In genomic region chr22:20656902-20657836, GRCh38 we compare ENCODE assay signal across 13 cellular contexts.
DNase-seq lines count a peak whose midpoint lies in the region; ATAC-seq and TF ChIP-seq lines count a peak whose summit lies in the region.
"Had no signal": no experiment of that assay in that cellular context is flagged by ENCODE, and none has a peak within 500 bp of the region (broad histone marks: within the 10 kb centered on the region; RNA-seq: fewer than 3 reads in every experiment).

No MANE protein-coding gene starts in this region.

- no peaks in the 10 kb centered on the region for H3K36me3 ChIP-seq in IMR-90 (ENCODE audit: control insufficient read depth, insufficient read depth, low read length)
- H3K36me3 ChIP-seq in CD8-positive, alpha-beta memory T cell (ENCODE audit: insufficient read depth, low read length), result no peaks in the 10 kb centered on the region

- peaks cover 2 to 5% of the 10 kb centered on the region in 2 donors for H3K27me3 Mint-ChIP-seq in CD8-positive, alpha-beta memory T cell

- TF ChIP-seq CTCF in IMR-90 (conservative IDR thresholded peaks at IDR 0.05; ENCODE audit: low read depth, low read length), result no peak

- no peak overlapping the region for H2BK15ac ChIP-seq in IMR-90 (ENCODE audit: low read depth, low read length)

- H3K14ac ChIP-seq in IMR-90 (replicated peaks; ENCODE audit: low read depth, low read length), result no peak overlapping the region

- intact Hi-C loops in IMR-90 (cut with micrococcal nuclease), result no loop called here

- dilution Hi-C loops in IMR-90 (cut with HindIII; ENCODE audit: low sequenced_read_pairs, unreplicated experiment), result no loop called here

- ATAC-seq in IMR-90 (ENCODE audit: low read depth) (no peak), GM18867 (IDR thresholded peaks at IDR 0.05; ENCODE audit: unreplicated experiment) (no peak)
- ATAC-seq: naive thymus-derived CD8-positive, alpha-beta T cell; T-helper 17 cell had no signal

- H4K5ac ChIP-seq in IMR-90 (ENCODE audit: low read depth, low read length), result no peak overlapping the region

- no peak overlapping the region for H3K4me3 ChIP-seq in IMR-90 (ENCODE audit: insufficient read depth, low read depth, low read length)
- no peak overlapping the region for H3K4me3 ChIP-seq in CD8-positive, alpha-beta memory T cell (ENCODE audit: low read length)

- no peaks in the 10 kb centered on the region for H3K9me3 ChIP-seq in IMR-90 (ENCODE audit: control insufficient read depth, insufficient read depth, low read length)
- no peaks in the 10 kb centered on the region for H3K9me3 ChIP-seq in CD8-positive, alpha-beta memory T cell (ENCODE audit: low read length)

- H3K4me2 ChIP-seq in IMR-90 (ENCODE audit: low read depth, low read length), result no peak overlapping the region

- CTCF ChIA-PET in IMR-90 (lab: Yijun Ruan, JAX), result no interaction called here
- CTCF ChIA-PET in CD8-positive, alpha-beta memory T cell (lab: Charles Lee), result no interaction called here

- peaks cover 28% of the 10 kb centered on the region for H3K27me3 ChIP-seq in IMR-90 (ENCODE audit: control insufficient read depth, insufficient read depth, low read length)
- H3K27me3 ChIP-seq in CD8-positive, alpha-beta memory T cell (ENCODE audit: insufficient read depth, low read length, poor library complexity, severe bottlenecking), result no peaks in the 10 kb centered on the region

- no peaks in the 10 kb centered on the region for H3K79me1 ChIP-seq in IMR-90 (ENCODE audit: low read depth in 1 of 2, low read length in 2 of 2)

- no peak overlapping the region for H2AK9ac ChIP-seq in IMR-90 (replicated peaks; ENCODE audit: low read depth, low read length, poor library complexity)

- no peak for TF ChIP-seq RAD21 in IMR-90 (IDR thresholded peaks at IDR 0.05; ENCODE audit: low read length)

- H3K36me3 Mint-ChIP-seq in CD8-positive, alpha-beta memory T cell, result no peaks in the 10 kb centered on the region
- H3K36me3 Mint-ChIP-seq: activated naive CD8-positive, alpha-beta T cell treated with anti-CD3 and anti-CD28 coated beads for 36 hours; naive thymus-derived CD8-positive, alpha-beta T cell had no signal

- no peak overlapping the region for H3K27ac Mint-ChIP-seq in CD8-positive, alpha-beta memory T cell
- H3K27ac Mint-ChIP-seq: activated naive CD8-positive, alpha-beta T cell treated with anti-CD3 and anti-CD28 coated beads for 36 hours; T-helper 17 cell had no signal

- H3K18ac ChIP-seq in IMR-90 (ENCODE audit: low read depth, low read length), result no peak overlapping the region

- 76 to 100% methylated on average over 2 to 9 of the region's 17 CpGs for WGBS in IMR-90 (ENCODE audit: extremely low coverage in 2 of 2, insufficient read length in 1 of 2), 2 experiments

- no peak overlapping the region for H3K27ac ChIP-seq in IMR-90 (ENCODE audit: insufficient read depth, low read length)
- H3K27ac ChIP-seq in CD8-positive, alpha-beta memory T cell (ENCODE audit: low read depth, low read length), result no peak overlapping the region
- no peak overlapping the region for H3K27ac ChIP-seq in caudate nucleus (ENCODE audit: low read depth, low read length)

- no peaks in the 10 kb centered on the region for H4K20me1 ChIP-seq in IMR-90 (ENCODE audit: insufficient read depth, low read length)

- no peak overlapping the region for H3K56ac ChIP-seq in IMR-90 (ENCODE audit: extremely low read depth, insufficient read depth, low read length)

- no peak overlapping the region for H3K23ac ChIP-seq in IMR-90 (ENCODE audit: low read depth, low read length)

- H3K4me3 Mint-ChIP-seq in CD8-positive, alpha-beta memory T cell, result no peak overlapping the region
- H3K4me3 Mint-ChIP-seq: activated naive CD8-positive, alpha-beta T cell treated with anti-CD3 and anti-CD28 coated beads for 36 hours; naive thymus-derived CD8-positive, alpha-beta T cell; T-helper 17 cell had no signal

- POLR2A ChIA-PET in IMR-90 (lab: Charles Lee; ENCODE audit: unreplicated experiment), result no interaction called here
- POLR2A ChIA-PET in CD8-positive, alpha-beta memory T cell (lab: Charles Lee), result no interaction called here

- no peaks in the 10 kb centered on the region for H3K4me1 Mint-ChIP-seq in CD8-positive, alpha-beta memory T cell
- H3K4me1 Mint-ChIP-seq: activated naive CD8-positive, alpha-beta T cell treated with anti-CD3 and anti-CD28 coated beads for 36 hours had no signal

- no peak overlapping the region for H4K8ac ChIP-seq in IMR-90 (ENCODE audit: low read depth in 2 of 2, low read length in 2 of 2)

- in situ Hi-C loops in IMR-90 (cut with MboI; ENCODE audit: low sequenced_read_pairs), result no loop called here

- DNase-seq in CD1c-positive myeloid dendritic cell (ENCODE audit: extremely low spot score) (peak; percentile 2), IMR-90 (peak; percentile 1), RPMI7951 (ENCODE audit: low read depth) (peak; percentile 33), left kidney (ENCODE audit: low read depth, low spot score) (peak; percentile 15), hypothalamus (lab: John Stamatoyannopoulos, UW) (no peak), caudate nucleus (lab: John Stamatoyannopoulos, UW) (no peak)
- no peak for DNase-seq in CD8-positive, alpha-beta memory T cell
- DNase-seq: activated CD4-positive, CD25-positive, alpha-beta regulatory T cell treated with anti-CD3 and anti-CD28 coated beads, Interleukin-2, amount 50 U/mL, for 72 hours; activated naive CD8-positive, alpha-beta T cell treated with anti-CD3 and anti-CD28 coated beads for 36 hours; naive thymus-derived CD8-positive, alpha-beta T cell; NCI-H526; T-helper 17 cell had no signal

- H2BK20ac ChIP-seq in IMR-90 (ENCODE audit: low read depth, low read length), result no peak overlapping the region

- no peaks in the 10 kb centered on the region for H3K9me1 ChIP-seq in IMR-90 (ENCODE audit: insufficient read depth, low read length)

- no peaks in the 10 kb centered on the region for H3K9me3 Mint-ChIP-seq in CD8-positive, alpha-beta memory T cell
- H3K9me3 Mint-ChIP-seq: activated naive CD8-positive, alpha-beta T cell treated with anti-CD3 and anti-CD28 coated beads for 36 hours; naive thymus-derived CD8-positive, alpha-beta T cell had no signal

- BruUV-seq in IMR-90 (replicated peaks; lab: Mats Ljungman, UMichigan), result no TSS peak

- no peak overlapping the region for H4K91ac ChIP-seq in IMR-90 (ENCODE audit: insufficient read depth, low read depth, low read length)

- no peaks in the 10 kb centered on the region for H3K4me1 ChIP-seq in IMR-90 (ENCODE audit: control insufficient read depth, insufficient read depth, low read length)
- H3K4me1 ChIP-seq in CD8-positive, alpha-beta memory T cell (ENCODE audit: insufficient read depth, low read length), result no peaks in the 10 kb centered on the region

- TF ChIP-seq POLR2A in IMR-90 (IDR thresholded peaks at IDR 0.05; ENCODE audit: low read depth, low read length), result no peak

- no peak overlapping the region for H2BK5ac ChIP-seq in IMR-90 (ENCODE audit: low read depth, low read length, poor library complexity, severe bottlenecking)

- peak overlapping the region; percentile 21 for H2AFZ ChIP-seq in IMR-90 (replicated peaks; ENCODE audit: low read length, poor library complexity)

- no peak overlapping the region for H3K4ac ChIP-seq in IMR-90 (ENCODE audit: low read depth, low read length)

- no peak overlapping the region for H3K9ac ChIP-seq in IMR-90 (ENCODE audit: low read depth, low read length)

- H2BK120ac ChIP-seq in IMR-90 (ENCODE audit: low read depth, low read length), result no peak overlapping the region

- no peak overlapping the region for H2AK5ac ChIP-seq in IMR-90 (ENCODE audit: low read depth, low read length)

TF ChIP-seq in IMR-90, 13 proteins besides CTCF, POLR2A, EP300 and RAD21:
- TF ChIP-seq MAZ (IDR thresholded peaks at IDR 0.05; ENCODE audit: borderline replicate concordance, low read depth, low read length) (no peak), RFX5 (IDR thresholded peaks at IDR 0.05; ENCODE audit: low read depth, low read length) (no peak), NFE2L2 (IDR thresholded peaks at IDR 0.05; ENCODE audit: low read depth, low read length) (no peak), MAFK (IDR thresholded peaks at IDR 0.05; ENCODE audit: low read depth, low read length) (no peak), CHD1 (IDR thresholded peaks at IDR 0.05; ENCODE audit: low read depth, low read length) (no peak), MXI1 (IDR thresholded peaks at IDR 0.05; ENCODE audit: borderline replicate concordance, low read depth, low read length) (no peak), BHLHE40 (IDR thresholded peaks at IDR 0.05; ENCODE audit: low read depth, low read length) (no peak), USF2 (IDR thresholded peaks at IDR 0.05; ENCODE audit: low read depth, low read length) (no peak), FOS (IDR thresholded peaks at IDR 0.05; ENCODE audit: low read depth, low read length) (no peak), SMC3 (IDR thresholded peaks at IDR 0.05; ENCODE audit: low read depth, low read length) (no peak), RCOR1 (IDR thresholded peaks at IDR 0.05; ENCODE audit: insufficient replicate concordance, low read length) (no peak), CEBPB (IDR thresholded peaks at IDR 0.05; ENCODE audit: low read depth, low read length) (no peak), ELK1 (IDR thresholded peaks at IDR 0.05; ENCODE audit: borderline replicate concordance, low read depth, low read length) (no peak)
TF ChIP-seq in IMR-90: peak in this region for 0.

Comparison
In these comparisons a context has a peak if more than half of its experiments do, and no peak if none do; other contexts are left out.
1. DNase-seq: peak in CD1c-positive myeloid dendritic cell (single experiment), IMR-90 (single experiment), RPMI7951 (single experiment) and left kidney (single experiment); none in hypothalamus (0 of 51), CD8-positive, alpha-beta memory T cell (0 of 5) and caudate nucleus (0 of 61).